In the genomic region with DNA sequence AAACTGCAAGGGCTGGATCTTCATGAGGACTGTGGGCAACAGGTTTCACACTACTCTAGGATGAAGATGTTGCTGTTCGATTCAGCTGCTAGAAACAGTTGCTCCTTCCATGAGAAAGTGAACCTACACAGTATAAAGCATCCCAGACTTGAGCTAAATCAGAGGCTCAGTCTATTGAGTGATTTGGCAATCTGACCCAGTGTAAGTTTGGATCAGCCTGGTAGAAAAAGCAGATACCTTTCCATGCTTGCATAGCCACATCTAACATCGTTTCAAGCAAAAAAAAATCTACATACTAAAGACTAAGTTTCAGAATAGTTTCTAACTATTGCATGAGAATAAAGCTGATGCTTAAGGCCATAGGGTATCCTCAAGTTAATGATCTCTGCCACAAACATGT, we compare ENCODE assay signal across 2 cellular contexts.
TF ChIP-seq lines count a peak whose summit lies in the region.

No MANE protein-coding gene starts in this region.

TF ChIP-seq in A549, 52 proteins besides CTCF, POLR2A, EP300 and RAD21:
- TF ChIP-seq CEBPB (IDR thresholded peaks at IDR 0.05) (peak; percentile 85 to 88; a peak in 3 of 4 replicates), TP53 (CRISPR knock-in tag; IDR thresholded peaks at IDR 0.05) (no peak), BHLHE40 (IDR thresholded peaks at IDR 0.05; ENCODE audit: low read depth, low read length) (no peak)

TF ChIP-seq in GM12891, 5 proteins besides CTCF, POLR2A, EP300 and RAD21:
- TF ChIP-seq POLR2AphosphoS5 (IDR thresholded peaks at IDR 0.05; ENCODE audit: low read depth, low read length) (no peak), TAF1 (IDR thresholded peaks at IDR 0.05; ENCODE audit: low read depth, low read length) (no peak), PAX5 (IDR thresholded peaks at IDR 0.05; ENCODE audit: insufficient read depth, low read length, severe bottlenecking) (no peak), POU2F2 (IDR thresholded peaks at IDR 0.05; ENCODE audit: low read depth, low read length) (no peak), SPI1 (IDR thresholded peaks at IDR 0.05; ENCODE audit: low read depth, low read length) (no peak)
